ENCODE assay signal across 8 cellular contexts in the genomic region with DNA sequence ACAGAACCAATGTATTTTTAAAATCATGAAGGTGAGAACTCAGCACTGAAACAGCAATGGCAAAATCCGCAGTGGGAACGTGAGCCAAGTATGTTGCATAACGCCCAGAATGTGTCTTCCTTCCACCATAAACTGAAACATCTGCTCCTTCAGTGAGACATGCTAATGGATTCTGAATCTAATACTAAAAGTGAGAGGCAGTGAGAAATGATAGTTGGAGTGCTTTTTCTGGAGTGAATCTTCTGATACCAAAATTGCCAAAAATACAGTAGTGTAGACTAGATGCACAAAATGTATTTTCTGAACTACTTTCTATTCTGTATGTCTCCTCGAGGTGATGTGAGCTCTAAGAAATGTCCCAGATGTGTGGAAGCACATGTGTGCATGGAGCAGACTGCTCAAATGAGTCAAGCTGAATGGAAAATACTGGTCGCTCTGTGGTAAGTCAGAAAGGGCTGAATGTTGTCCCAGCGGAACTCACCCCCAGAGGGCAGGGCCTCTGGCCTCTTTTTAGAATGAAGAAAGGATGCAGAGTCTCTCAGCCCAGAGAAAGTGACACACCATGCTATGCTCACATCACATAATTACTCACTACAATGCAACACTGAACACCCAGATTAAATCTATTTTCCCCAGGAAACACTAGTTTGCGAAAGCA.
DNase-seq lines count a peak whose midpoint lies in the region; ATAC-seq, FAIRE-seq and TF ChIP-seq lines count a peak whose summit lies in the region.

No MANE protein-coding gene starts in this region.

- H3K4me1 ChIP-seq in CD8-positive, alpha-beta T cell (ENCODE audit: insufficient read depth, low read length) = no peaks in the 10 kb centered on the region
- H3K4me1 ChIP-seq in skeletal muscle satellite cell (ENCODE audit: control insufficient read depth, insufficient read depth, low read length) = peaks cover 57% of the 10 kb centered on the region

- no peaks in the 10 kb centered on the region for H3K36me3 Mint-ChIP-seq in CD8-positive, alpha-beta T cell

- H3K4me3 ChIP-seq in CD8-positive, alpha-beta T cell (ENCODE audit: low read depth, low read length) = no peak overlapping the region
- peak overlapping the region; percentile 33 for H3K4me3 ChIP-seq in WI38 (ENCODE audit: low read depth, low read length)
- no peak overlapping the region for H3K4me3 ChIP-seq in fibroblast of pulmonary artery (replicated peaks; ENCODE audit: low read depth, low read length)
- H3K4me3 ChIP-seq in skeletal muscle satellite cell (ENCODE audit: low read length) = peak overlapping the region; percentile 29

- H3K9me3 ChIP-seq in CD8-positive, alpha-beta T cell (ENCODE audit: low read length) = no peaks in the 10 kb centered on the region
- H3K9me3 ChIP-seq in skeletal muscle satellite cell (replicated peaks; ENCODE audit: low read length) = no peaks in the 10 kb centered on the region

- no peak for DNase-seq in CD8-positive, alpha-beta T cell
- DNase-seq in fibroblast of pulmonary artery (ENCODE audit: low read depth) (peak; percentile 70), substantia nigra (lab: John Stamatoyannopoulos, UW) (no peak), HT-29 (ENCODE audit: low spot score) (no peak), activated gamma-delta T cell (lab: John Stamatoyannopoulos, UW) (no peak), urothelium cell line (ENCODE audit: low spot score) (no peak)

- CTCF ChIA-PET in CD8-positive, alpha-beta T cell (lab: Charles Lee) = interaction anchor here (0.5 kb wide), 1 partner anchor 281 kb away, joined by 4 read pairs; no protein-coding TSS in a partner anchor

- ATAC-seq in CD8-positive, alpha-beta T cell = no peak

- FAIRE-seq in urothelium cell line (lab: Jason Lieb, UNC) = no peak

- H3K4me2 ChIP-seq in skeletal muscle satellite cell (ENCODE audit: low read length) = peak overlapping the region; percentile 67

- no peak overlapping the region for H3K4me3 Mint-ChIP-seq in CD8-positive, alpha-beta T cell

- no peak overlapping the region for H3K27ac ChIP-seq in CD8-positive, alpha-beta T cell (ENCODE audit: low read depth, low read length)
- H3K27ac ChIP-seq in substantia nigra (ENCODE audit: low read depth, low read length, poor library complexity, severe bottlenecking) = no peak overlapping the region

- H3K9me3 Mint-ChIP-seq in CD8-positive, alpha-beta T cell = no peaks in the 10 kb centered on the region

- no peaks in the 10 kb centered on the region for H3K27me3 ChIP-seq in CD8-positive, alpha-beta T cell (ENCODE audit: insufficient read depth, low read length)
- no peaks in the 10 kb centered on the region for H3K27me3 ChIP-seq in skeletal muscle satellite cell (ENCODE audit: control insufficient read depth, insufficient read depth, low read length)

- no peak for TF ChIP-seq CTCF in CD8-positive, alpha-beta T cell (IDR thresholded peaks at IDR 0.05)
- TF ChIP-seq CTCF in WI38 (IDR thresholded peaks at IDR 0.05; ENCODE audit: low read depth, low read length) = no peak
- TF ChIP-seq CTCF in fibroblast of pulmonary artery (IDR thresholded peaks at IDR 0.05; ENCODE audit: low read length, missing control alignments) = no peak

- peaks cover 45% of the 10 kb centered on the region for H3K4me1 Mint-ChIP-seq in CD8-positive, alpha-beta T cell (ENCODE audit: low read depth)

- H3K27ac Mint-ChIP-seq in CD8-positive, alpha-beta T cell = peak overlapping the region; percentile 61

- H3K27me3 Mint-ChIP-seq in CD8-positive, alpha-beta T cell (ENCODE audit: low read depth) = no peaks in the 10 kb centered on the region

- POLR2A ChIA-PET in CD8-positive, alpha-beta T cell (lab: Charles Lee) = no interaction called here

- intact Hi-C loops in CD8-positive, alpha-beta T cell (cut with DNase I, micrococcal nuclease) = no loop called here

- H3K36me3 ChIP-seq in CD8-positive, alpha-beta T cell (ENCODE audit: insufficient read depth, low read length) = no peaks in the 10 kb centered on the region
- H3K36me3 ChIP-seq in skeletal muscle satellite cell (ENCODE audit: insufficient read depth, low read length) = no peaks in the 10 kb centered on the region

- H3K9ac ChIP-seq in skeletal muscle satellite cell (ENCODE audit: low read depth, low read length) = peak overlapping the region; percentile 66

Comparison
In these comparisons a context has a peak if more than half of its experiments do, and no peak if none do; other contexts are left out.
1. H3K4me3 ChIP-seq: peak in WI38 (single experiment) and skeletal muscle satellite cell (single experiment); none in CD8-positive, alpha-beta T cell (single experiment) and fibroblast of pulmonary artery (single experiment).